Comparison of ENCODE assay signal across 8 cellular contexts in genomic region chr13:27424246-27425150, GRCh38. TPM values are rescaled to one million over a fixed set of nuclear protein-coding genes. Genes with fewer than 3 reads are reported as not detected.
DNase-seq lines count a peak whose midpoint lies in the region; ATAC-seq and TF ChIP-seq lines count a peak whose summit lies in the region.

TSS of gene GTF3A (plus strand) at chr13:27424619.

- H3K27ac Mint-ChIP-seq in type B pancreatic cell, result peak within 1 kb of the TSS; percentile 93

- WGBS in adrenal gland, 4 donors, result 1 to 3% (median 2%) methylated on average over 16 to 85 of the region's 85 CpGs
- WGBS in heart left ventricle, 4 donors, result 0 to 1% (median 1%) methylated on average over 22 to 85 of the region's 85 CpGs

- peak; percentile 82 for ATAC-seq in HG02642 (IDR thresholded peaks at IDR 0.05; ENCODE audit: poor library complexity, unreplicated experiment)
- peak; percentile 80 to 96 (median 93) for ATAC-seq in heart left ventricle

- H3K4me1 Mint-ChIP-seq in type B pancreatic cell (ENCODE audit: unreplicated experiment), result peaks cover 23% of the 10 kb centered on the region

- TF ChIP-seq CTCF in GM12864 (IDR thresholded peaks at IDR 0.05; ENCODE audit: low read depth, low read length, missing control alignments) (no peak), adrenal gland (IDR thresholded peaks at IDR 0.05) (no peak), heart left ventricle (IDR thresholded peaks at IDR 0.05) (no peak), type B pancreatic cell (conservative IDR thresholded peaks at IDR 0.05) (no peak)

- H3K4me3 Mint-ChIP-seq in type B pancreatic cell, result peak within 1 kb of the TSS; percentile 87

- DNase-seq in GM12864 (ENCODE audit: low read depth) (peak; percentile 47), NCI-H128 (lab: John Stamatoyannopoulos, UW; ENCODE audit: unreplicated experiment) (peak; percentile 73), T-helper 1 cell (peak; percentile 77 to 91 (median 81)), adrenal gland (peak; percentile 79 to 90 (median 86)), heart left ventricle (peak; percentile 86 to 94 (median 89)), posterior cingulate gyrus (peak; percentile 62 to 97 (median 74)), type B pancreatic cell (ENCODE audit: extremely low spot score, unreplicated experiment) (peak; percentile 92)

- intact Hi-C loops in adrenal gland (cut with DNase I), result no loop called here
- intact Hi-C loops in heart left ventricle (cut with DNase I), result loop anchor here in 6 of 10 donors (1.0 to 10.0 kb wide), 5 partner anchors 22 to 200 kb away; partner anchors contain the start of genes MTIF3 (in 3 of the 6), LNX2 (in 2 of the 6) and POLR1D (in 2 of the 6)
- intact Hi-C loops in posterior cingulate gyrus (cut with DNase I), result loop anchor here (2.0 to 10.0 kb wide), 2 partner anchors 26 to 200 kb away; partner anchors contain the start of genes LNX2, MTIF3 and POLR1D

- H3K4me3 ChIP-seq in GM12864 (ENCODE audit: low read depth, low read length), result peak within 1 kb of the TSS; percentile 94
- peak within 1 kb of the TSS in 2 of 4 donors; percentile 46 to 80 for H3K4me3 ChIP-seq in adrenal gland
- H3K4me3 ChIP-seq in heart left ventricle, result peak within 1 kb of the TSS; percentile 55 to 94 (median 82)

- H3K27me3 ChIP-seq in adrenal gland, result no peaks in the 10 kb centered on the region
- H3K27me3 ChIP-seq in heart left ventricle, result no peaks in the 10 kb centered on the region

- H3K9me3 ChIP-seq in adrenal gland (replicated peaks in 1 of 3) (no peaks in the 10 kb centered on the region), heart left ventricle (no peaks in the 10 kb centered on the region)

- peaks cover 10% of the 10 kb centered on the region for H3K36me3 Mint-ChIP-seq in type B pancreatic cell

- TF ChIP-seq POLR2A in adrenal gland (IDR thresholded peaks at IDR 0.05), result peak; percentile 68 to 92
- peak in 1 of 2 donors; percentile 85 for TF ChIP-seq POLR2A in heart left ventricle (IDR thresholded peaks at IDR 0.05)

- H3K4me1 ChIP-seq in adrenal gland (replicated peaks in 1 of 2) (peaks cover 28 to 32% of the 10 kb centered on the region in 2 donors), heart left ventricle (peaks cover 5 to 47% (median 34%) of the 10 kb centered on the region in 12 donors)

- no peaks in the 10 kb centered on the region for H3K27me3 Mint-ChIP-seq in type B pancreatic cell

- H3K36me3 ChIP-seq in adrenal gland (replicated peaks in 1 of 2), result peaks cover 0 to 18% of the 10 kb centered on the region in 2 donors
- peaks cover 0 to 24% (median 19%) of the 10 kb centered on the region in 9 donors for H3K36me3 ChIP-seq in heart left ventricle

- H3K27ac ChIP-seq in adrenal gland, result peak within 1 kb of the TSS; percentile 55 to 96 (median 92)
- peak within 1 kb of the TSS; percentile 73 to 96 (median 90) for H3K27ac ChIP-seq in heart left ventricle

- no peaks in the 10 kb centered on the region for H3K9me3 Mint-ChIP-seq in type B pancreatic cell

RNA-seq across cellular contexts. Expression of gene GTF3A, which starts in this region (rescaled TPM):
- total RNA-seq in adrenal gland (100 to 1,000 TPM in 3 of 8 donors, 10 to 100 TPM in 5; 55.2 to 265 (median 82.8) TPM), heart left ventricle (100 to 1,000 TPM; 138 to 387 (median 181) TPM), type B pancreatic cell (ENCODE audit: low replicate concordance) (68.0 and 69.0 TPM in 2 replicates)
- polyA plus RNA-seq in adrenal gland (100 to 1,000 TPM; 153 to 239 (median 168) TPM), heart left ventricle (100 to 1,000 TPM; 233 to 593 TPM)

Comparison
In these comparisons a context has a peak if more than half of its experiments do, and no peak if none do; other contexts are left out.
1. intact Hi-C loops: an anchor here in heart left ventricle (1.0 to 10.0 kb wide) and posterior cingulate gyrus (2.0 to 10.0 kb wide); none called in adrenal gland.